14 cellular contexts compared by ENCODE assay signal in genomic region chr17:59377410-59377809, GRCh38. TPM values are rescaled to one million over a fixed set of nuclear protein-coding genes. Genes with fewer than 3 reads are reported as not detected.
DNase-seq lines count a peak whose midpoint lies in the region; ATAC-seq, FAIRE-seq and TF ChIP-seq lines count a peak whose summit lies in the region.
"Had no signal": no experiment of that assay in that cellular context is flagged by ENCODE, and none has a peak within 500 bp of the region (broad histone marks: within the 10 kb centered on the region; RNA-seq: fewer than 3 reads in every experiment).

No MANE protein-coding gene starts in this region.

- TF ChIP-seq CTCF in esophagus muscularis mucosa (IDR thresholded peaks at IDR 0.05) (no peak), D721Med (IDR thresholded peaks at IDR 0.05; ENCODE audit: insufficient read depth, missing control alignments) (no peak)

- DNase-seq in GM23248: peak; percentile 55
- peak; percentile 93 for DNase-seq in NCI-H446 treated with DMSO at 0.1 percent for 48 hours (lab: John Stamatoyannopoulos, UW)
- DNase-seq in esophagus muscularis mucosa (ENCODE audit: extremely low spot score): no peak
- DNase-seq in pulmonary artery endothelial cell (ENCODE audit: low read depth, low spot score): peak; percentile 78
- DNase-seq in AG20443 (ENCODE audit: low spot score): no peak
- no peak for DNase-seq in NCI-H1105 treated with DMSO at 0.1 percent for 48 hours (lab: John Stamatoyannopoulos, UW)
- DNase-seq in D721Med (ENCODE audit: insufficient read length, low spot score): no peak
- DNase-seq: activated CD8-positive, alpha-beta memory T cell treated with anti-CD3 and anti-CD28 coated beads for 24 hours; cortex of kidney; GDM1; stimulated activated naive CD4-positive, alpha-beta T cell had no signal

- peaks cover 36% of the 10 kb centered on the region for H3F3A ChIP-seq in GM23248 (ENCODE audit: insufficient read depth)

- H3K27ac ChIP-seq in GM23248 (peak overlapping the region; percentile 65), esophagus muscularis mucosa (replicated peaks in 1 of 4) (peak overlapping the region; percentile 75 to 92 (median 91))

- in situ Hi-C loops in GM23248 (cut with MboI): no loop called here

- no peaks in the 10 kb centered on the region for H4K20me1 ChIP-seq in GM23248 (ENCODE audit: insufficient read depth)

- H3K4me3 ChIP-seq in GM23248 (no peak overlapping the region), esophagus muscularis mucosa (no peak overlapping the region)

- FAIRE-seq in D721Med (lab: Jason Lieb, UNC): no peak
- FAIRE-seq: RCC 7860 had no signal

- H3K27me3 ChIP-seq in GM23248 (replicated peaks; ENCODE audit: insufficient read depth) (no peaks in the 10 kb centered on the region), esophagus muscularis mucosa (no peaks in the 10 kb centered on the region)

- no peak for ATAC-seq in GM18867 (IDR thresholded peaks at IDR 0.05; ENCODE audit: unreplicated experiment)
- ATAC-seq: sciatic nerve had no signal

- H3K4me2 ChIP-seq in GM23248 (ENCODE audit: unreplicated experiment): no peak overlapping the region

- 54 to 65% methylated on average over 3 of the region's 3 CpGs for WGBS in GM23248 (ENCODE audit: low coverage in 1 of 2, low lambda C conversion rate in 2 of 2, missing lambda C conversion rate in 2 of 2), 2 experiments
- 61% methylated on average over 3 of the region's 3 CpGs for WGBS in esophagus muscularis mucosa

- no peak for TF ChIP-seq POLR2A in esophagus muscularis mucosa (IDR thresholded peaks at IDR 0.05; ENCODE audit: low read depth)

- TF ChIP-seq EP300 in esophagus muscularis mucosa (IDR thresholded peaks at IDR 0.05): no peak

- H3K4me1 ChIP-seq in GM23248 (ENCODE audit: insufficient read depth) (peaks cover 69% of the 10 kb centered on the region), esophagus muscularis mucosa (peaks cover 99 to 100% (median 99%) of the 10 kb centered on the region in 4 donors)

- H3K36me3 ChIP-seq in GM23248 (ENCODE audit: low read depth): no peaks in the 10 kb centered on the region
- H3K36me3 ChIP-seq in esophagus muscularis mucosa: no peaks in the 10 kb centered on the region

- no peaks in the 10 kb centered on the region for H3K9me3 ChIP-seq in GM23248 (ENCODE audit: low read depth)
- H3K9me3 ChIP-seq in esophagus muscularis mucosa: no peaks in the 10 kb centered on the region

- peaks cover 28% of the 10 kb centered on the region for H3K79me2 ChIP-seq in GM23248 (ENCODE audit: insufficient read depth)

- no peak overlapping the region for H2AFZ ChIP-seq in GM23248

- intact Hi-C loops in esophagus muscularis mucosa (cut with DNase I): loop anchor here (5.0 kb wide), 1 partner anchor 45 kb away; no protein-coding TSS in a partner anchor

- no peaks in the 10 kb centered on the region for H3K9me2 ChIP-seq in GM23248 (ENCODE audit: insufficient read depth)

- H3K9ac ChIP-seq in GM23248: no peak overlapping the region

RNA-seq across cellular contexts. Expression of gene YPEL2, which starts 46.0 kb away (rescaled TPM):
- 5.8 and 6.6 TPM in 2 replicates for total RNA-seq in GM23248 (2014; rRNA removed; shearing (Covaris generic))
- 9.0 and 9.6 TPM in 2 replicates for polyA plus RNA-seq in GM23248 (2016; fragmentation: Nextera tagmentation; extraction: Ambion mirVana)
- total RNA-seq in esophagus muscularis mucosa (10 to 100 TPM; 27.7 to 62.9 (median 28.8) TPM), pulmonary artery endothelial cell (29.9 and 78.8 TPM in 2 replicates)

Comparison
In these comparisons a context has a peak if more than half of its experiments do, and no peak if none do; other contexts are left out.
1. DNase-seq: peak in GM23248 (single experiment), NCI-H446 treated with DMSO at 0.1 percent for 48 hours (single experiment) and pulmonary artery endothelial cell (single experiment); none in esophagus muscularis mucosa (single experiment), AG20443 (single experiment), NCI-H1105 treated with DMSO at 0.1 percent for 48 hours (single experiment) and D721Med (single experiment).